20 cellular contexts compared by ENCODE assay signal in genomic region chr4:186169942-186170802, GRCh38. TPM values are rescaled to one million over a fixed set of nuclear protein-coding genes. Genes with fewer than 3 reads are reported as not detected.
DNase-seq lines count a peak whose midpoint lies in the region; ATAC-seq and TF ChIP-seq lines count a peak whose summit lies in the region.
"Had no signal": no experiment of that assay in that cellular context is flagged by ENCODE, and none has a peak within 500 bp of the region (broad histone marks: within the 10 kb centered on the region; RNA-seq: fewer than 3 reads in every experiment).

No MANE protein-coding gene starts in this region.

- DNase-seq in HEK293T (ENCODE audit: extremely low spot score) (peak; percentile 13), epithelial cell of proximal tubule (ENCODE audit: low read depth) (no peak), retinal pigment epithelial cell (ENCODE audit: low read depth) (no peak), NCI-H1436 (lab: John Stamatoyannopoulos, UW) (no peak)
- DNase-seq in activated CD4-positive, alpha-beta T cell treated with anti-CD3 and anti-CD28 coated beads for 4 hours: no peak
- DNase-seq: activated CD8-positive, alpha-beta T cell treated with anti-CD3 and anti-CD28 coated beads for 36 hours; activated naive CD4-positive, alpha-beta T cell treated with anti-CD3 and anti-CD28 coated beads, Interleukin-2, amount 10 ng/mL, durations not matched to agents 7 days and 5 days; activated T-cell treated with anti-CD3 and anti-CD28 coated beads, Interleukin-2, amount 50 U/mL, for 24 hours; anterior cingulate cortex; cerebellar nuclear complex; GF-D8; hippocampal formation; naive B cell; NCI-H1436 treated with DMSO at 0.1 percent for 48 hours; SHP77; stimulated activated naive B cell treated with anti-CD40 and anti-IgM and Interleukin-4, amounts not matched to agents 10 μg/mL and 1 μg/mL and 100 μg/mL, for 72 hours; trophoblast cell had no signal

- no peak for ATAC-seq in GM21717 (IDR thresholded peaks at IDR 0.05; ENCODE audit: unreplicated experiment)
- ATAC-seq: activated CD8-positive, alpha-beta T cell treated with anti-CD3 and anti-CD28 coated beads for 36 hours; stimulated activated naive B cell treated with anti-CD40 and anti-IgM and Interleukin-4, amounts not matched to agents 10 μg/mL and 1 μg/mL and 100 μg/mL, for 72 hours had no signal

- CTCF ChIA-PET in HEK293T (lab: Yijun Ruan, JAX): interaction anchor here (0.6 to 0.9 kb wide), 2 partner anchors 8 to 62 kb away, joined by 4 read pairs; no protein-coding TSS in a partner anchor

- H3K4me3 ChIP-seq in epithelial cell of proximal tubule (ENCODE audit: low read depth, low read length) (no peak overlapping the region), retinal pigment epithelial cell (ENCODE audit: low read length) (no peak overlapping the region)

- TF ChIP-seq CTCF in GM12872 (IDR thresholded peaks at IDR 0.05; ENCODE audit: insufficient read depth, low read depth, low read length) (peak; percentile 23; the same call in 1 of the 3 replicates), epithelial cell of proximal tubule (conservative IDR thresholded peaks at IDR 0.05; ENCODE audit: low read depth, low read length) (peak; percentile 43), retinal pigment epithelial cell (conservative IDR thresholded peaks at IDR 0.05; ENCODE audit: low read depth, low read length) (peak; percentile 20)

- POLR2A ChIA-PET in HEK293T (lab: Yijun Ruan, JAX): interaction anchor here (1.3 kb wide), 1 partner anchor 20 kb away, joined by 4 read pairs; no protein-coding TSS in a partner anchor

TF ChIP-seq in HEK293T, 16 proteins besides CTCF, POLR2A, EP300 and RAD21:
- no peak for TF ChIP-seq CTBP1 (IDR thresholded peaks at IDR 0.05; ENCODE audit: borderline replicate concordance)
- TF ChIP-seq L3MBTL2 (conservative IDR thresholded peaks at IDR 0.05): no peak

RNA-seq across cellular contexts. Expression of gene CYP4V2, which starts 21.2 kb away (rescaled TPM):
- total RNA-seq in epithelial cell of proximal tubule: 3.2 and 8.7 TPM in 2 replicates

RNA-seq across cellular contexts. Expression of gene KLKB1, which starts 57.1 kb away (rescaled TPM):
- not detected in 2 replicates for total RNA-seq in epithelial cell of proximal tubule
- total RNA-seq: activated CD8-positive, alpha-beta T cell treated with anti-CD3 and anti-CD28 coated beads for 36 hours; M059J had no signal
